ENCODE assay signal across 1 cellular context in genomic region chr22:23894710-23895598, GRCh38.
A peak's percentile ranks its signal among the peaks of the same experiment; 100 is the strongest.
TF ChIP-seq lines count a peak whose summit lies in the region.

No MANE protein-coding gene starts in this region.

TF ChIP-seq in HepG2, 621 proteins besides CTCF, POLR2A, EP300 and RAD21 (continued from another document and continues in another):
- TF ChIP-seq, protein P1, sequence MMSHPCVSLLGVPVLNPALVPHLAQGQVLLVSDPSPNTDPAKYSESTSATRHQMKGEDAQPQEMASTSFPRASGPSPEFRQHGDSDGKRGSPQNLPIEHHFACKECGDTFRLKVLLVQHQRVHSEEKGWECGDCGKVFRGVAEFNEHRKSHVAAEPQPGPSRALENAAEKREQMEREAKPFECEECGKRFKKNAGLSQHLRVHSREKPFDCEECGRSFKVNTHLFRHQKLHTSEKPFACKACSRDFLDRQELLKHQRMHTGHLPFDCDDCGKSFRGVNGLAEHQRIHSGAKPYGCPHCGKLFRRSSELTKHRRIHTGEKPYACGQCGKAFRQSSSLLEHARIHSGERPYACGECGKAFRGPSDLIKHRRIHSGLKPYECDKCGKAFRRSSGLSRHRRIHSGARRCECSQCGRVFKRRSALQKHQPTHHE (CRISPR knock-in tag; IDR thresholded peaks at IDR 0.05; ENCODE audit: borderline replicate concordance): no peak
- no peak for TF ChIP-seq LRRFIP1 (CRISPR knock-in tag; conservative IDR thresholded peaks at IDR 0.05)
- TF ChIP-seq ZBTB1 (CRISPR knock-in tag; IDR thresholded peaks at IDR 0.05; ENCODE audit: borderline replicate concordance): no peak
- TF ChIP-seq HMG20A (CRISPR knock-in tag; IDR thresholded peaks at IDR 0.05; ENCODE audit: borderline replicate concordance): no peak
- TF ChIP-seq SMC3 (IDR thresholded peaks at IDR 0.05; ENCODE audit: low read length): no peak
- TF ChIP-seq SKI (IDR thresholded peaks at IDR 0.05; ENCODE audit: partially characterized antibody): no peak
- TF ChIP-seq ZBTB7A (CRISPR knock-in tag; IDR thresholded peaks at IDR 0.05): peak; percentile 64
- TF ChIP-seq ZNF446 (CRISPR knock-in tag; IDR thresholded peaks at IDR 0.05): no peak; the same call in none of the 2 replicates
- TF ChIP-seq NFYC (CRISPR knock-in tag; IDR thresholded peaks at IDR 0.05): no peak
- TF ChIP-seq, protein P2, sequence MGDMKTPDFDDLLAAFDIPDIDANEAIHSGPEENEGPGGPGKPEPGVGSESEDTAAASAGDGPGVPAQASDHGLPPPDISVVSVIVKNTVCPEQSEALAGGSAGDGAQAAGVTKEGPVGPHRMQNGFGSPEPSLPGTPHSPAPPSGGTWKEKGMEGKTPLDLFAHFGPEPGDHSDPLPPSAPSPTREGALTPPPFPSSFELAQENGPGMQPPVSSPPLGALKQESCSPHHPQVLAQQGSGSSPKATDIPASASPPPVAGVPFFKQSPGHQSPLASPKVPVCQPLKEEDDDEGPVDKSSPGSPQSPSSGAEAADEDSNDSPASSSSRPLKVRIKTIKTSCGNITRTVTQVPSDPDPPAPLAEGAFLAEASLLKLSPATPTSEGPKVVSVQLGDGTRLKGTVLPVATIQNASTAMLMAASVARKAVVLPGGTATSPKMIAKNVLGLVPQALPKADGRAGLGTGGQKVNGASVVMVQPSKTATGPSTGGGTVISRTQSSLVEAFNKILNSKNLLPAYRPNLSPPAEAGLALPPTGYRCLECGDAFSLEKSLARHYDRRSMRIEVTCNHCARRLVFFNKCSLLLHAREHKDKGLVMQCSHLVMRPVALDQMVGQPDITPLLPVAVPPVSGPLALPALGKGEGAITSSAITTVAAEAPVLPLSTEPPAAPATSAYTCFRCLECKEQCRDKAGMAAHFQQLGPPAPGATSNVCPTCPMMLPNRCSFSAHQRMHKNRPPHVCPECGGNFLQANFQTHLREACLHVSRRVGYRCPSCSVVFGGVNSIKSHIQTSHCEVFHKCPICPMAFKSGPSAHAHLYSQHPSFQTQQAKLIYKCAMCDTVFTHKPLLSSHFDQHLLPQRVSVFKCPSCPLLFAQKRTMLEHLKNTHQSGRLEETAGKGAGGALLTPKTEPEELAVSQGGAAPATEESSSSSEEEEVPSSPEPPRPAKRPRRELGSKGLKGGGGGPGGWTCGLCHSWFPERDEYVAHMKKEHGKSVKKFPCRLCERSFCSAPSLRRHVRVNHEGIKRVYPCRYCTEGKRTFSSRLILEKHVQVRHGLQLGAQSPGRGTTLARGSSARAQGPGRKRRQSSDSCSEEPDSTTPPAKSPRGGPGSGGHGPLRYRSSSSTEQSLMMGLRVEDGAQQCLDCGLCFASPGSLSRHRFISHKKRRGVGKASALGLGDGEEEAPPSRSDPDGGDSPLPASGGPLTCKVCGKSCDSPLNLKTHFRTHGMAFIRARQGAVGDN (CRISPR knock-in tag; IDR thresholded peaks at IDR 0.05): peak; percentile 80
- TF ChIP-seq MTA3 (CRISPR knock-in tag; IDR thresholded peaks at IDR 0.05): no peak
- TF ChIP-seq ZNF484 (CRISPR knock-in tag; IDR thresholded peaks at IDR 0.05; ENCODE audit: borderline replicate concordance, low read depth): no peak
- no peak for TF ChIP-seq HMGXB3 (CRISPR knock-in tag; IDR thresholded peaks at IDR 0.05; ENCODE audit: borderline replicate concordance)
- 0 out of 2 replicates have a peak, but pooled peaks have one; percentile 14 for TF ChIP-seq MED1 (CRISPR knock-in tag; IDR thresholded peaks at IDR 0.05)
- no peak for TF ChIP-seq HNF4A (CRISPR knock-in tag; IDR thresholded peaks at IDR 0.05)
- no peak for TF ChIP-seq ZFP82 (CRISPR knock-in tag; IDR thresholded peaks at IDR 0.05; ENCODE audit: borderline replicate concordance)
- no peak for TF ChIP-seq NFATC3 (CRISPR knock-in tag; IDR thresholded peaks at IDR 0.05)
- TF ChIP-seq SMAD3 (CRISPR knock-in tag; IDR thresholded peaks at IDR 0.05): peak; percentile 19; the same call in 1 of the 2 replicates
- no peak for TF ChIP-seq ELF3 (CRISPR knock-in tag; IDR thresholded peaks at IDR 0.05)
- no peak for TF ChIP-seq HNF4G (IDR thresholded peaks at IDR 0.05; ENCODE audit: borderline replicate concordance, low read depth, low read length)
- TF ChIP-seq HNF4G (CRISPR knock-in tag; IDR thresholded peaks at IDR 0.05; ENCODE audit: borderline replicate concordance, low read depth): no peak
- no peak for TF ChIP-seq HCFC1 (IDR thresholded peaks at IDR 0.05; ENCODE audit: low read depth, low read length)
- no peak for TF ChIP-seq MBD4 (IDR thresholded peaks at IDR 0.05; ENCODE audit: borderline replicate concordance, low read length)
- no peak for TF ChIP-seq SRSF4 (IDR thresholded peaks at IDR 0.05; ENCODE audit: low read depth, low read length, poor library complexity, severe bottlenecking)
- 0 out of 2 replicates have a peak, but pooled peaks have one; percentile 38 for TF ChIP-seq ZNF383 (CRISPR knock-in tag; IDR thresholded peaks at IDR 0.05; ENCODE audit: borderline replicate concordance)
- TF ChIP-seq, protein P3, sequence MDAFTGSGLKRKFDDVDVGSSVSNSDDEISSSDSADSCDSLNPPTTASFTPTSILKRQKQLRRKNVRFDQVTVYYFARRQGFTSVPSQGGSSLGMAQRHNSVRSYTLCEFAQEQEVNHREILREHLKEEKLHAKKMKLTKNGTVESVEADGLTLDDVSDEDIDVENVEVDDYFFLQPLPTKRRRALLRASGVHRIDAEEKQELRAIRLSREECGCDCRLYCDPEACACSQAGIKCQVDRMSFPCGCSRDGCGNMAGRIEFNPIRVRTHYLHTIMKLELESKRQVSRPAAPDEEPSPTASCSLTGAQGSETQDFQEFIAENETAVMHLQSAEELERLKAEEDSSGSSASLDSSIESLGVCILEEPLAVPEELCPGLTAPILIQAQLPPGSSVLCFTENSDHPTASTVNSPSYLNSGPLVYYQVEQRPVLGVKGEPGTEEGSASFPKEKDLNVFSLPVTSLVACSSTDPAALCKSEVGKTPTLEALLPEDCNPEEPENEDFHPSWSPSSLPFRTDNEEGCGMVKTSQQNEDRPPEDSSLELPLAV (CRISPR knock-in tag; conservative IDR thresholded peaks at IDR 0.05; ENCODE audit: low read depth): no peak
- no peak for TF ChIP-seq ZNF225 (CRISPR knock-in tag; IDR thresholded peaks at IDR 0.05)
- TF ChIP-seq JUN (CRISPR knock-in tag; IDR thresholded peaks at IDR 0.05): no peak
- TF ChIP-seq, protein P4, sequence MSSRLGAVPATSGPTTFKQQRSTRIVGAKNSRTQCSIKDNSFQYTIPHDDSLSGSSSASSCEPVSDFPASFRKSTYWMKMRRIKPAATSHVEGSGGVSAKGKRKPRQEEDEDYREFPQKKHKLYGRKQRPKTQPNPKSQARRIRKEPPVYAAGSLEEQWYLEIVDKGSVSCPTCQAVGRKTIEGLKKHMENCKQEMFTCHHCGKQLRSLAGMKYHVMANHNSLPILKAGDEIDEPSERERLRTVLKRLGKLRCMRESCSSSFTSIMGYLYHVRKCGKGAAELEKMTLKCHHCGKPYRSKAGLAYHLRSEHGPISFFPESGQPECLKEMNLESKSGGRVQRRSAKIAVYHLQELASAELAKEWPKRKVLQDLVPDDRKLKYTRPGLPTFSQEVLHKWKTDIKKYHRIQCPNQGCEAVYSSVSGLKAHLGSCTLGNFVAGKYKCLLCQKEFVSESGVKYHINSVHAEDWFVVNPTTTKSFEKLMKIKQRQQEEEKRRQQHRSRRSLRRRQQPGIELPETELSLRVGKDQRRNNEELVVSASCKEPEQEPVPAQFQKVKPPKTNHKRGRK (CRISPR knock-in tag; IDR thresholded peaks at IDR 0.05): no peak
- no peak for TF ChIP-seq ZNF44 (CRISPR knock-in tag; IDR thresholded peaks at IDR 0.05)
- peak; percentile 27 for TF ChIP-seq XRCC5 (optimal IDR thresholded peaks at IDR 0.05; ENCODE audit: low read length)
- no peak for TF ChIP-seq ELF4 (CRISPR knock-in tag; IDR thresholded peaks at IDR 0.05; ENCODE audit: borderline replicate concordance)
- 0 out of 2 replicates have a peak, but pooled peaks have one; percentile 22 for TF ChIP-seq ZNF136 (CRISPR knock-in tag; IDR thresholded peaks at IDR 0.05; ENCODE audit: low read depth)
- TF ChIP-seq SETDB1 (CRISPR knock-in tag; IDR thresholded peaks at IDR 0.05; ENCODE audit: borderline replicate concordance): no peak
- TF ChIP-seq, protein P5, sequence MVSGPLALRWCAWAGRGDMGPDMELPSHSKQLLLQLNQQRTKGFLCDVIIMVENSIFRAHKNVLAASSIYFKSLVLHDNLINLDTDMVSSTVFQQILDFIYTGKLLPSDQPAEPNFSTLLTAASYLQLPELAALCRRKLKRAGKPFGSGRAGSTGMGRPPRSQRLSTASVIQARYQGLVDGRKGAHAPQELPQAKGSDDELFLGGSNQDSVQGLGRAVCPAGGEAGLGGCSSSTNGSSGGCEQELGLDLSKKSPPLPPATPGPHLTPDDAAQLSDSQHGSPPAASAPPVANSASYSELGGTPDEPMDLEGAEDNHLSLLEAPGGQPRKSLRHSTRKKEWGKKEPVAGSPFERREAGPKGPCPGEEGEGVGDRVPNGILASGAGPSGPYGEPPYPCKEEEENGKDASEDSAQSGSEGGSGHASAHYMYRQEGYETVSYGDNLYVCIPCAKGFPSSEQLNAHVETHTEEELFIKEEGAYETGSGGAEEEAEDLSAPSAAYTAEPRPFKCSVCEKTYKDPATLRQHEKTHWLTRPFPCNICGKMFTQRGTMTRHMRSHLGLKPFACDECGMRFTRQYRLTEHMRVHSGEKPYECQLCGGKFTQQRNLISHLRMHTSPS (CRISPR knock-in tag; IDR thresholded peaks at IDR 0.05; ENCODE audit: low read depth): peak; percentile 54; the same call in 1 of the 2 replicates
- no peak for TF ChIP-seq RBAK (CRISPR knock-in tag; IDR thresholded peaks at IDR 0.05)
- TF ChIP-seq CHD2 (IDR thresholded peaks at IDR 0.05; ENCODE audit: low read depth, low read length): peak; percentile 19; the same call in 1 of the 2 replicates
- TF ChIP-seq ZNF547 (CRISPR knock-in tag; IDR thresholded peaks at IDR 0.05): peak; percentile 61; the same call in 1 of the 2 replicates
- no peak for TF ChIP-seq CREB1 (IDR thresholded peaks at IDR 0.05)
- no peak for TF ChIP-seq CREB1 (CRISPR knock-in tag; IDR thresholded peaks at IDR 0.05)
- TF ChIP-seq REL (CRISPR knock-in tag; conservative IDR thresholded peaks at IDR 0.05): no peak
- TF ChIP-seq KLF12 (CRISPR knock-in tag; IDR thresholded peaks at IDR 0.05; ENCODE audit: borderline replicate concordance): no peak
- no peak for TF ChIP-seq PBX3 (CRISPR knock-in tag; IDR thresholded peaks at IDR 0.05; ENCODE audit: borderline replicate concordance)
- TF ChIP-seq ZNF747 (CRISPR knock-in tag; IDR thresholded peaks at IDR 0.05; ENCODE audit: borderline replicate concordance): no peak
- TF ChIP-seq REXO4 (CRISPR knock-in tag; IDR thresholded peaks at IDR 0.05; ENCODE audit: borderline replicate concordance): no peak
- TF ChIP-seq STAT5B (CRISPR knock-in tag; IDR thresholded peaks at IDR 0.05): no peak
- 0 out of 2 replicates have a peak, but pooled peaks have one; percentile 29 for TF ChIP-seq ZMYM2 (CRISPR knock-in tag; IDR thresholded peaks at IDR 0.05)
- no peak for TF ChIP-seq ZNF652 (CRISPR knock-in tag; IDR thresholded peaks at IDR 0.05; ENCODE audit: borderline replicate concordance, low read depth)
- no peak for TF ChIP-seq FOSL1 (CRISPR knock-in tag; IDR thresholded peaks at IDR 0.05; ENCODE audit: borderline replicate concordance)
- no peak for TF ChIP-seq ARNT (IDR thresholded peaks at IDR 0.05)
- no peak for TF ChIP-seq HOXD1 (CRISPR knock-in tag; IDR thresholded peaks at IDR 0.05)
